In genomic region chr14:100376751-100377171, GRCh38 we compare ENCODE assay signal across 8 cellular contexts.
A peak's percentile ranks its signal among the peaks of the same experiment; 100 is the strongest.
DNase-seq lines count a peak whose midpoint lies in the region; ATAC-seq lines count a peak whose summit lies in the region.

No MANE protein-coding gene starts in this region.

- H3K4me3 Mint-ChIP-seq in central memory CD8-positive, alpha-beta T cell, result peak overlapping the region; percentile 80

- no peaks in the 10 kb centered on the region for H3K9me3 Mint-ChIP-seq in central memory CD8-positive, alpha-beta T cell

- H3K9me3 ChIP-seq in muscle layer of colon (ENCODE audit: low read length), result no peaks in the 10 kb centered on the region

- H3K36me3 Mint-ChIP-seq in central memory CD8-positive, alpha-beta T cell (ENCODE audit: insufficient read depth), result peaks cover 11% of the 10 kb centered on the region

- peak overlapping the region; percentile 87 for H3K27ac ChIP-seq in muscle layer of colon (ENCODE audit: low read depth, low read length)

- DNase-seq in ELF-1 (ENCODE audit: low read depth, low spot score) (peak; percentile 46), NCI-H226 (peak; percentile 38), SKM-1 treated with dmso at 0.1 percent for 144 hours (lab: John Stamatoyannopoulos, UW; ENCODE audit: unreplicated experiment) (no peak), GM19240 (ENCODE audit: insufficient read length, low spot score) (no peak)
- DNase-seq in central memory CD8-positive, alpha-beta T cell (ENCODE audit: low spot score in 2 of 2), result no peak

- no peaks in the 10 kb centered on the region for H3K27me3 Mint-ChIP-seq in central memory CD8-positive, alpha-beta T cell

- peak overlapping the region; percentile 27 for H3K9ac ChIP-seq in muscle layer of colon (ENCODE audit: low read length)

- no peaks in the 10 kb centered on the region for H3K27me3 ChIP-seq in muscle layer of colon (ENCODE audit: control insufficient read depth in 1 of 2, insufficient read depth in 2 of 2, low read length in 2 of 2)

- H3K4me3 ChIP-seq in muscle layer of colon (ENCODE audit: low read depth in 1 of 2, low read length in 2 of 2), result peak overlapping the region; percentile 61 to 87

- peaks cover 32% of the 10 kb centered on the region for H3K4me1 Mint-ChIP-seq in central memory CD8-positive, alpha-beta T cell

- H3K4me1 ChIP-seq in muscle layer of colon (ENCODE audit: insufficient read depth, low read length), result peaks cover 26% of the 10 kb centered on the region

- no peak for ATAC-seq in central memory CD8-positive, alpha-beta T cell (replicated peaks; ENCODE audit: extremely low read depth, poor library complexity, severe bottlenecking)
- no peak for ATAC-seq in GM18498 (IDR thresholded peaks at IDR 0.05; ENCODE audit: unreplicated experiment)
- no peak for ATAC-seq in HG03457 (IDR thresholded peaks at IDR 0.05; ENCODE audit: unreplicated experiment)

- peak overlapping the region; percentile 87 for H3K27ac Mint-ChIP-seq in central memory CD8-positive, alpha-beta T cell (ENCODE audit: low read depth)

- peaks cover 4% of the 10 kb centered on the region for H3K36me3 ChIP-seq in muscle layer of colon (ENCODE audit: insufficient read depth, low read length)

Comparison
In these comparisons a context has a peak if more than half of its experiments do, and no peak if none do; other contexts are left out.
1. DNase-seq: peak in ELF-1 (single experiment) and NCI-H226 (single experiment); none in central memory CD8-positive, alpha-beta T cell (0 of 2), SKM-1 treated with dmso at 0.1 percent for 144 hours (single experiment) and GM19240 (single experiment).